Comparison of ENCODE assay signal across 20 cellular contexts in the genomic region with DNA sequence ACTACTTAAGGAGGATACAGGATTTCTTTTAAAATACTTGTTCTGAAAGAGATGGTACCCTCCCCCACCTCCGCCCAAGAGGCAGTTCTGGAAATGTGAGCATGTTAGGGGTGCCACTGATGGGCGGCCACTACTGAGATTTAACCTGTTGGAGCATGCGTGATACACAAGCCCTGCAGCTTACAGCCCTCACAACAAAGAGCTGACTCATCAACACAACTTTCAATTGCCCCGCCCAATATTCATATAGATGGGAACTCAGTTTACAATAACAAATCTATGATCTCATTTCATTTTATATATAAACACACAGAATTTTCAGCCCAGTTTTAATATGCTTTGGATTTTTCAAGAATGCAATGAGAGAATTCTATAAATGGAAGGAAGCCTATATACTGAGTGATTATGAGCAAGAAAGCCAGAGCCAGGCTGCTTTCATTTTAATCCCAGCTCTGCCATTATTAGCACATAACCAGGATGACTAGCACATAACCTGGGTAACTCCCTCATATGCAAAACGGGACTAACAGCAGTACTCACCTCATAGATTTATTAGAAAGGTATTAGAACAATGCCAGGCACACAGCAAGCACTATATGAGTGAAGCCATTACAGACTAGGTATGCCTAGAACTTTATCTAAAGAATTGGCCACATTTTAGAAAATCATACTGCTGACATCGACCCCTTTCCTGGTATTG.
"Had no signal": no experiment of that assay in that cellular context is flagged by ENCODE, and none has a peak within 500 bp of the region (broad histone marks: within the 10 kb centered on the region; RNA-seq: fewer than 3 reads in every experiment).

No MANE protein-coding gene starts in this region.

- H3K4me1 ChIP-seq: prostate gland, testis had no signal

- H3K36me3 ChIP-seq: prostate gland had no signal

- ATAC-seq: activated CD8-positive, alpha-beta memory T cell treated with anti-CD3 and anti-CD28 coated beads, Interleukin-2, amount 10 ng/mL, durations not matched to agents 7 days and 5 days; effector memory CD8-positive, alpha-beta T cell; heart right ventricle; left ventricle myocardium superior; naive thymus-derived CD4-positive, alpha-beta T cell; right cardiac atrium had no signal

- H3K4me3 ChIP-seq: heart right ventricle, prostate gland, skin epidermis, stomach, testis had no signal

- H3K9me3 ChIP-seq: heart right ventricle, prostate gland, stomach, testis had no signal

- H3K27ac ChIP-seq: heart right ventricle, prostate gland, stomach, testis had no signal

- DNase-seq: activated CD4-positive, alpha-beta memory T cell treated with anti-CD3 and anti-CD28 coated beads, Interleukin-2, amount 10 ng/mL, durations not matched to agents 7 days and 5 days; activated CD4-positive, alpha-beta T cell treated with anti-CD3 and anti-CD28 coated beads for 48 hours; activated CD8-positive, alpha-beta memory T cell treated with anti-CD3 and anti-CD28 coated beads, Interleukin-2, amount 10 ng/mL, durations not matched to agents 7 days and 5 days; activated naive CD4-positive, alpha-beta T cell; activated naive CD8-positive, alpha-beta T cell treated with anti-CD3 and anti-CD28 coated beads for 36 hours; amniotic stem cell; effector memory CD8-positive, alpha-beta T cell; heart right ventricle; immature natural killer cell; left ventricle myocardium superior; mesendoderm; naive thymus-derived CD4-positive, alpha-beta T cell; right cardiac atrium; stimulated activated CD4-positive, alpha-beta T cell treated with anti-CD3 and anti-CD28 coated beads, Interleukin-15, amount 100 ng/mL, for 24 hours; stimulated activated CD4-positive, alpha-beta T cell treated with anti-CD3 and anti-CD28 coated beads, Interleukin-2, amount 100 ng/mL, for 48 hours; stomach; testis had no signal

- H3K27me3 ChIP-seq: heart right ventricle, stomach, testis had no signal

- FAIRE-seq: TTC549 had no signal
